1 cellular context compared by ENCODE assay signal in genomic region chr6:136734977-136735376, GRCh38.
TF ChIP-seq lines count a peak whose summit lies in the region.

No MANE protein-coding gene starts in this region.

TF ChIP-seq in K562, 482 proteins besides CTCF, POLR2A, EP300 and RAD21 (continued from another document):
- no peak for TF ChIP-seq GABPA (tag; conservative IDR thresholded peaks at IDR 0.05; ENCODE audit: low read depth)
- TF ChIP-seq CREB3L1 (IDR thresholded peaks at IDR 0.05; ENCODE audit: borderline replicate concordance, low read depth): no peak
- no peak for TF ChIP-seq PHF8 (IDR thresholded peaks at IDR 0.05; ENCODE audit: borderline replicate concordance, low read length)
- TF ChIP-seq CTBP1 (IDR thresholded peaks at IDR 0.05; ENCODE audit: borderline replicate concordance): no peak
- no peak for TF ChIP-seq MAFF (IDR thresholded peaks at IDR 0.05; ENCODE audit: low read length)
- no peak for TF ChIP-seq STAT5B (CRISPR knock-in tag; IDR thresholded peaks at IDR 0.05)
- no peak for TF ChIP-seq POLR2H (tag; IDR thresholded peaks at IDR 0.05; ENCODE audit: low read depth)
- TF ChIP-seq DNMT1 (IDR thresholded peaks at IDR 0.05): no peak
- TF ChIP-seq ZSCAN32 (CRISPR knock-in tag; IDR thresholded peaks at IDR 0.05): no peak
- TF ChIP-seq RAD51 (IDR thresholded peaks at IDR 0.05; ENCODE audit: borderline replicate concordance, low read depth): no peak
- no peak for TF ChIP-seq MEF2A (IDR thresholded peaks at IDR 0.05; ENCODE audit: control insufficient read depth, low read depth, low read length)
- peak; percentile 14 for TF ChIP-seq DACH1 (IDR thresholded peaks at IDR 0.05; ENCODE audit: partially characterized antibody)
